ENCODE assay signal across 1 cellular context in the genomic region with DNA sequence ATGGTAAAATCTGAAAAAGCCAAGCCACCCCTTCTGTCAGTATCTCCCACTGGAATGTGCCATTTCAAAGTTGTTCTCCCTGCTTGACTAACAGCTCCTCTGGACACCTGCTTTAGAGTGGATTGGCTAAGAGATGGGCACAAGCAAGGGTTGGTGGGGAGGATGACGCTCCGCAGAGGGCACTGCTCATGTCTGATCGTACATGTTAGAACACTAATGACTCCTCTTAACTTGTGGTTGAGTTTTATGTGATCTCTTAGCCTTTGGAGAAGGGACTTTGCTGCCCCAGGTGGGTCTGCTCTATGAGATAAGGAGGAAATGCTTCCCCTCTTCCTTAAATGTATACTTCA.
TF ChIP-seq lines count a peak whose summit lies in the region.

No MANE protein-coding gene starts in this region.

TF ChIP-seq in HEK293, 187 proteins besides CTCF, POLR2A, EP300 and RAD21 (continued from another document):
- peak; percentile 35; the same call in 1 of the 2 replicates for TF ChIP-seq PRDM10 (tag by site-specific recombination; IDR thresholded peaks at IDR 0.05)
- TF ChIP-seq ZNF121 (tag by site-specific recombination; IDR thresholded peaks at IDR 0.05): no peak
- TF ChIP-seq ZNF112 (tag by site-specific recombination; IDR thresholded peaks at IDR 0.05): no peak
